ENCODE assay signal across 17 cellular contexts in the genomic region with DNA sequence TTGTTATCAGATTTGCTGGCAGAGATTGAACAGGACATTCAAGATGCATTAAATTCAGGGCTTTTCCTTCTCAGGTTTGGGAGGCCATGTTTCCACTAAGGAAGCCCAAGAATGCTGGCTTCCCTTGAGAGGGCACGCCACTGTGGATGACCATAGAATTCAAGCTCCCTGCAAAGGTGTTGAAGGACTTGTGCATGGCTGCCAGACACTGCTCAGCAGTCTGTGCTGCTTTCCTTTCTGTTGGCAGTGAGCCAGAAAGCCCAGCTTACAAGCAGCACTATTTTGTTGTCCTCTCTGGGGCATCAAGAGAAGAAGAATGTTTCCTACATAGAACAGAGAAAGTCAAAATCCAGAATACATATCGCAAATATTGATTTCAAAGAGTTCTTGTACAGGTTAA.
A peak's percentile ranks its signal among the peaks of the same experiment; 100 is the strongest.
DNase-seq lines count a peak whose midpoint lies in the region; ATAC-seq lines count a peak whose summit lies in the region.
"Had no signal": no experiment of that assay in that cellular context is flagged by ENCODE, and none has a peak within 500 bp of the region (broad histone marks: within the 10 kb centered on the region; RNA-seq: fewer than 3 reads in every experiment).

No MANE protein-coding gene starts in this region.

- ATAC-seq in HG03159 (IDR thresholded peaks at IDR 0.05; ENCODE audit: unreplicated experiment) = no peak
- ATAC-seq: CD8-positive, alpha-beta T cell had no signal

- peak; percentile 8 to 38 for DNase-seq in NCI-H2081 (lab: John Stamatoyannopoulos, UW)
- no peak for DNase-seq in NCI-H2081 treated with DMSO at 0.1 percent for 48 hours (lab: John Stamatoyannopoulos, UW)
- peak; percentile 24 for DNase-seq in NCI-H1105 treated with DMSO at 0.1 percent for 48 hours (lab: John Stamatoyannopoulos, UW)
- DNase-seq in SK-N-DZ (ENCODE audit: low spot score) = peak; percentile 61
- DNase-seq in retina = peak; percentile 28
- no peak for DNase-seq in NCI-H187 treated with DMSO at 0.1 percent for 48 hours (lab: John Stamatoyannopoulos, UW)
- DNase-seq in HK-2 (ENCODE audit: unreplicated experiment) = no peak
- DNase-seq: activated CD4-positive, alpha-beta T cell treated with anti-CD3 and anti-CD28 coated beads, Interleukin-2, amount 50 U/mL, for 48 hours; activated naive CD8-positive, alpha-beta T cell treated with anti-CD3 and anti-CD28 coated beads for 36 hours; activated T-cell treated with anti-CD3 and anti-CD28 coated beads, Interleukin-2, amount 50 U/mL, for 48 hours; brain microvascular endothelial cell; CD8-positive, alpha-beta T cell; GF-D8; NCI-H446 treated with DMSO at 0.1 percent for 48 hours; PC-9; stimulated activated CD4-positive, alpha-beta T cell treated with anti-CD3 and anti-CD28 coated beads, Interleukin-2, amount 100 ng/mL, for 24 hours had no signal

Comparison
In these comparisons a context has a peak if more than half of its experiments do, and no peak if none do; other contexts are left out.
1. DNase-seq: peak in NCI-H2081 (2 of 2), NCI-H1105 treated with DMSO at 0.1 percent for 48 hours (single experiment), SK-N-DZ (single experiment) and retina (single experiment); none in NCI-H2081 treated with DMSO at 0.1 percent for 48 hours (single experiment), NCI-H187 treated with DMSO at 0.1 percent for 48 hours (single experiment) and HK-2 (single experiment).